In genomic region chr5:121949885-121950284, GRCh38 we compare ENCODE assay signal across 8 cellular contexts. TPM values are rescaled to one million over a fixed set of nuclear protein-coding genes. Genes with fewer than 3 reads are reported as not detected.
DNase-seq lines count a peak whose midpoint lies in the region; ATAC-seq and TF ChIP-seq lines count a peak whose summit lies in the region.

No MANE protein-coding gene starts in this region.

- peak; percentile 14 for DNase-seq in stimulated activated naive CD8-positive, alpha-beta T cell treated with anti-CD3 and anti-CD28 coated beads, Interleukin-15, Interleukin-2, amounts not matched to agents 100 U/mL and 50 U/mL, for 24 hours
- no peak for DNase-seq in stimulated activated naive CD8-positive, alpha-beta T cell treated with anti-CD3 and anti-CD28 coated beads, Interleukin-15, amount 100 ng/mL, for 72 hours
- DNase-seq in NCI-H446 (lab: John Stamatoyannopoulos, UW) (peak; percentile 42 to 61), astrocyte of the cerebellum (ENCODE audit: low read depth) (peak; percentile 47), kidney tubule cell (ENCODE audit: low spot score) (peak; percentile 50), GDM1 (lab: John Stamatoyannopoulos, UW) (no peak)
- no peak for DNase-seq in activated T-helper 2 cell treated with anti-CD3 and anti-CD28 coated beads, Interferon-gamma antibody, Interleukin-2, Interleukin-4, amounts not matched to agents 10 μg/mL and 5 μg/mL and 100 μg/mL, durations not matched to agents 14 hours and 24 hours and 36 hours (ENCODE audit: low spot score)

- H3K4me3 Mint-ChIP-seq in stimulated activated naive CD8-positive, alpha-beta T cell treated with anti-CD3 and anti-CD28 coated beads, Interleukin-15, amount 100 ng/mL, for 72 hours = no peak overlapping the region
- H3K4me3 Mint-ChIP-seq in activated T-helper 2 cell treated with anti-CD3 and anti-CD28 coated beads, Interferon-gamma antibody, Interleukin-2, Interleukin-4, amounts not matched to agents 10 μg/mL and 5 μg/mL and 100 μg/mL, durations not matched to agents 14 hours and 24 hours and 36 hours (ENCODE audit: low read depth) = no peak overlapping the region

- no peaks in the 10 kb centered on the region for H3K4me1 Mint-ChIP-seq in stimulated activated naive CD8-positive, alpha-beta T cell treated with anti-CD3 and anti-CD28 coated beads, Interleukin-15, amount 100 ng/mL, for 72 hours
- no peaks in the 10 kb centered on the region for H3K4me1 Mint-ChIP-seq in activated T-helper 2 cell treated with anti-CD3 and anti-CD28 coated beads, Interferon-gamma antibody, Interleukin-2, Interleukin-4, amounts not matched to agents 10 μg/mL and 5 μg/mL and 100 μg/mL, durations not matched to agents 14 hours and 24 hours and 36 hours (ENCODE audit: low read depth)

- no peaks in the 10 kb centered on the region for H3K36me3 Mint-ChIP-seq in activated T-helper 2 cell treated with anti-CD3 and anti-CD28 coated beads, Interferon-gamma antibody, Interleukin-2, Interleukin-4, amounts not matched to agents 10 μg/mL and 5 μg/mL and 100 μg/mL, durations not matched to agents 14 hours and 24 hours and 36 hours (ENCODE audit: low read depth)

- H3K27me3 Mint-ChIP-seq in stimulated activated naive CD8-positive, alpha-beta T cell treated with anti-CD3 and anti-CD28 coated beads, Interleukin-15, amount 100 ng/mL, for 72 hours = peaks cover 10% of the 10 kb centered on the region
- H3K27me3 Mint-ChIP-seq in activated T-helper 2 cell treated with anti-CD3 and anti-CD28 coated beads, Interferon-gamma antibody, Interleukin-2, Interleukin-4, amounts not matched to agents 10 μg/mL and 5 μg/mL and 100 μg/mL, durations not matched to agents 14 hours and 24 hours and 36 hours (ENCODE audit: low read depth) = peaks cover 2% of the 10 kb centered on the region

- no peak for ATAC-seq in stimulated activated naive CD8-positive, alpha-beta T cell treated with anti-CD3 and anti-CD28 coated beads, Interleukin-15, Interleukin-2, amounts not matched to agents 100 U/mL and 50 U/mL, for 24 hours
- no peak for ATAC-seq in stimulated activated naive CD8-positive, alpha-beta T cell treated with anti-CD3 and anti-CD28 coated beads, Interleukin-15, amount 100 ng/mL, for 72 hours
- ATAC-seq in HG02759 (IDR thresholded peaks at IDR 0.05; ENCODE audit: unreplicated experiment) = peak; percentile 50

- intact Hi-C loops in activated T-helper 2 cell treated with anti-CD3 and anti-CD28 coated beads, Interferon-gamma antibody, Interleukin-2, Interleukin-4, amounts not matched to agents 10 μg/mL and 5 μg/mL and 100 μg/mL, durations not matched to agents 14 hours and 24 hours and 36 hours (cut with micrococcal nuclease) = no loop called here

- in situ Hi-C loops in astrocyte of the cerebellum (cut with HindIII; ENCODE audit: low sequenced_read_pairs) = no loop called here

- H3K4me3 ChIP-seq in astrocyte of the cerebellum (ENCODE audit: low read depth, low read length) = no peak overlapping the region

- H3K9me3 Mint-ChIP-seq in stimulated activated naive CD8-positive, alpha-beta T cell treated with anti-CD3 and anti-CD28 coated beads, Interleukin-15, amount 100 ng/mL, for 72 hours = no peaks in the 10 kb centered on the region
- H3K9me3 Mint-ChIP-seq in activated T-helper 2 cell treated with anti-CD3 and anti-CD28 coated beads, Interferon-gamma antibody, Interleukin-2, Interleukin-4, amounts not matched to agents 10 μg/mL and 5 μg/mL and 100 μg/mL, durations not matched to agents 14 hours and 24 hours and 36 hours = no peaks in the 10 kb centered on the region

- peak; percentile 61 for TF ChIP-seq CTCF in astrocyte of the cerebellum (IDR thresholded peaks at IDR 0.05; ENCODE audit: low read depth, low read length, missing control alignments)

- H3K27ac Mint-ChIP-seq in stimulated activated naive CD8-positive, alpha-beta T cell treated with anti-CD3 and anti-CD28 coated beads, Interleukin-15, amount 100 ng/mL, for 72 hours = no peak overlapping the region
- H3K27ac Mint-ChIP-seq in activated T-helper 2 cell treated with anti-CD3 and anti-CD28 coated beads, Interferon-gamma antibody, Interleukin-2, Interleukin-4, amounts not matched to agents 10 μg/mL and 5 μg/mL and 100 μg/mL, durations not matched to agents 14 hours and 24 hours and 36 hours = no peak overlapping the region

RNA-seq across cellular contexts. Expression of gene SRFBP1, which starts 11.9 kb away (rescaled TPM):
- total RNA-seq in activated T-helper 2 cell treated with anti-CD3 and anti-CD28 coated beads, Interferon-gamma antibody, Interleukin-2, Interleukin-4, amounts not matched to agents 10 μg/mL and 5 μg/mL and 100 μg/mL, durations not matched to agents 14 hours and 24 hours and 36 hours = 15.6 and 16.4 TPM in 2 replicates

Comparison
In these comparisons a context has a peak if more than half of its experiments do, and no peak if none do; other contexts are left out.
1. DNase-seq: peak in stimulated activated naive CD8-positive, alpha-beta T cell treated with anti-CD3 and anti-CD28 coated beads, Interleukin-15, Interleukin-2, amounts not matched to agents 100 U/mL and 50 U/mL, for 24 hours (single experiment), NCI-H446 (2 of 2), astrocyte of the cerebellum (single experiment) and kidney tubule cell (single experiment); none in stimulated activated naive CD8-positive, alpha-beta T cell treated with anti-CD3 and anti-CD28 coated beads, Interleukin-15, amount 100 ng/mL, for 72 hours (0 of 2), GDM1 (single experiment) and activated T-helper 2 cell treated with anti-CD3 and anti-CD28 coated beads, Interferon-gamma antibody, Interleukin-2, Interleukin-4, amounts not matched to agents 10 μg/mL and 5 μg/mL and 100 μg/mL, durations not matched to agents 14 hours and 24 hours and 36 hours (single experiment).